In genomic region chr12:88142610-88142991, GRCh38 we compare ENCODE assay signal across 8 cellular contexts. TPM values are rescaled to one million over a fixed set of nuclear protein-coding genes. Genes with fewer than 3 reads are reported as not detected.
DNase-seq lines count a peak whose midpoint lies in the region; ATAC-seq and TF ChIP-seq lines count a peak whose summit lies in the region.

No MANE protein-coding gene starts in this region.

- H3K4me3 Mint-ChIP-seq in activated naive CD8-positive, alpha-beta T cell treated with anti-CD3 and anti-CD28 coated beads, Interleukin-2, amount 50 U/mL, for 24 hours: peak overlapping the region; percentile 92

- H3K36me3 ChIP-seq in DOHH2 (ENCODE audit: control insufficient read depth, low read length) (peaks cover 18% of the 10 kb centered on the region), NT2/D1 (ENCODE audit: insufficient read depth, insufficient read length, low read length) (peaks cover 18% of the 10 kb centered on the region), smooth muscle cell (ENCODE audit: low read depth) (no peaks in the 10 kb centered on the region)

- peak; percentile 2 for ATAC-seq in HG02610 (IDR thresholded peaks at IDR 0.05; ENCODE audit: unreplicated experiment)
- ATAC-seq in activated naive CD8-positive, alpha-beta T cell treated with anti-CD3 and anti-CD28 coated beads, Interleukin-2, amount 50 U/mL, for 24 hours: no peak

- H3K27me3 ChIP-seq in DOHH2 (ENCODE audit: control insufficient read depth, low read length) (no peaks in the 10 kb centered on the region), NT2/D1 (ENCODE audit: insufficient read depth, insufficient read length) (no peaks in the 10 kb centered on the region), smooth muscle cell (ENCODE audit: low read depth) (no peaks in the 10 kb centered on the region)

- H2AFZ ChIP-seq in smooth muscle cell (ENCODE audit: low read depth): peak overlapping the region; percentile 98

- WGBS in smooth muscle cell (ENCODE audit: low lambda C conversion rate): 2% methylated on average over 18 of the region's 18 CpGs

- peak overlapping the region; percentile 77 for H3K4me3 ChIP-seq in DOHH2 (ENCODE audit: low read length)
- H3K4me3 ChIP-seq in NT2/D1 (ENCODE audit: insufficient read length, low read depth): peak overlapping the region; percentile 93
- H3K4me3 ChIP-seq in iPS-18c (ENCODE audit: insufficient read depth, low read depth, low read length): peak overlapping the region; percentile 88
- H3K4me3 ChIP-seq in smooth muscle cell: peak overlapping the region; percentile 89

- peak overlapping the region; percentile 78 for H3K4me2 ChIP-seq in DOHH2 (ENCODE audit: low read length)
- H3K4me2 ChIP-seq in smooth muscle cell: peak overlapping the region; percentile 89

- no peaks in the 10 kb centered on the region for H3K9me3 Mint-ChIP-seq in activated naive CD8-positive, alpha-beta T cell treated with anti-CD3 and anti-CD28 coated beads, Interleukin-2, amount 50 U/mL, for 24 hours

- peaks cover 17% of the 10 kb centered on the region for H3K36me3 Mint-ChIP-seq in activated naive CD8-positive, alpha-beta T cell treated with anti-CD3 and anti-CD28 coated beads, Interleukin-2, amount 50 U/mL, for 24 hours (ENCODE audit: low read depth)

- peak overlapping the region; percentile 89 for H3K27ac Mint-ChIP-seq in activated naive CD8-positive, alpha-beta T cell treated with anti-CD3 and anti-CD28 coated beads, Interleukin-2, amount 50 U/mL, for 24 hours

- H4K20me1 ChIP-seq in DOHH2 (ENCODE audit: control insufficient read depth, insufficient read depth, low read depth, low read length) (no peaks in the 10 kb centered on the region; the same call in 1 of the 2 replicates), smooth muscle cell (ENCODE audit: low read depth) (peaks cover 8% of the 10 kb centered on the region)

- peak overlapping the region; percentile 84 for H3K9ac ChIP-seq in NT2/D1 (ENCODE audit: insufficient read length, low read depth)
- H3K9ac ChIP-seq in smooth muscle cell (ENCODE audit: low read depth): peak overlapping the region; percentile 46

- peaks cover 49% of the 10 kb centered on the region for H3K79me2 ChIP-seq in DOHH2 (ENCODE audit: control insufficient read depth, low read length)
- peaks cover 35% of the 10 kb centered on the region for H3K79me2 ChIP-seq in smooth muscle cell (ENCODE audit: low read depth)

- peaks cover 33% of the 10 kb centered on the region for H3K4me1 ChIP-seq in DOHH2 (ENCODE audit: control insufficient read depth, low read length)
- H3K4me1 ChIP-seq in NT2/D1 (ENCODE audit: insufficient read depth, insufficient read length): no peaks in the 10 kb centered on the region
- H3K4me1 ChIP-seq in smooth muscle cell (ENCODE audit: low read depth): peaks cover 14% of the 10 kb centered on the region

- H3F3A ChIP-seq in DOHH2 (ENCODE audit: control insufficient read depth, insufficient read depth) (no peaks in the 10 kb centered on the region), smooth muscle cell (ENCODE audit: low read depth) (no peaks in the 10 kb centered on the region)

- H3K9me3 ChIP-seq in DOHH2 (ENCODE audit: control insufficient read depth, insufficient read depth, low read length) (no peaks in the 10 kb centered on the region), NT2/D1 (ENCODE audit: insufficient read depth, low read length) (no peaks in the 10 kb centered on the region), iPS-18c (ENCODE audit: control insufficient read depth, insufficient read depth, low read length) (no peaks in the 10 kb centered on the region), smooth muscle cell (replicated peaks; ENCODE audit: low read depth) (no peaks in the 10 kb centered on the region)

- H3K4me1 Mint-ChIP-seq in activated naive CD8-positive, alpha-beta T cell treated with anti-CD3 and anti-CD28 coated beads, Interleukin-2, amount 50 U/mL, for 24 hours: peaks cover 37% of the 10 kb centered on the region

- no peak for TF ChIP-seq CTCF in DOHH2 (IDR thresholded peaks at IDR 0.05; ENCODE audit: low read depth, low read length, poor library complexity, severe bottlenecking)
- TF ChIP-seq CTCF in smooth muscle cell (IDR thresholded peaks at IDR 0.05; ENCODE audit: borderline replicate concordance, insufficient read depth, poor library complexity, severe bottlenecking): no peak

- DNase-seq in NT2/D1 (ENCODE audit: low read depth, low spot score) (no peak), smooth muscle cell (lab: John Stamatoyannopoulos, UW; ENCODE audit: unreplicated experiment) (no peak), NCI-H446 treated with DMSO at 0.1 percent for 48 hours (lab: John Stamatoyannopoulos, UW) (no peak), epidermal melanocyte (ENCODE audit: insufficient read length, low spot score) (no peak)
- DNase-seq in activated naive CD8-positive, alpha-beta T cell treated with anti-CD3 and anti-CD28 coated beads, Interleukin-2, amount 50 U/mL, for 24 hours: no peak

- H3K9me2 ChIP-seq in DOHH2 (replicated peaks; ENCODE audit: control insufficient read depth, low read length): no peaks in the 10 kb centered on the region

- H3K27ac ChIP-seq in DOHH2 (ENCODE audit: low read depth, low read length): no peak overlapping the region
- H3K27ac ChIP-seq in smooth muscle cell (ENCODE audit: low read depth): peak overlapping the region; percentile 14

- H3K27me3 Mint-ChIP-seq in activated naive CD8-positive, alpha-beta T cell treated with anti-CD3 and anti-CD28 coated beads, Interleukin-2, amount 50 U/mL, for 24 hours: no peaks in the 10 kb centered on the region

RNA-seq across cellular contexts. Expression of gene TMTC3, which starts 0.5 kb away (rescaled TPM):
- total RNA-seq in smooth muscle cell: 49.3 and 64.0 TPM in 2 replicates
- polyA plus RNA-seq in smooth muscle cell: 8.7 and 9.9 TPM in 2 replicates

RNA-seq across cellular contexts. Expression of gene CEP290, which starts 0.7 kb away (rescaled TPM):
- 13.2 and 22.2 TPM in 2 replicates for total RNA-seq in smooth muscle cell
- 10.4 and 13.8 TPM in 2 replicates for polyA plus RNA-seq in smooth muscle cell
